8 cellular contexts compared by ENCODE assay signal in genomic region chr6:30626484-30627366, GRCh38. TPM values are rescaled to one million over a fixed set of nuclear protein-coding genes. Genes with fewer than 3 reads are reported as not detected.
A peak's percentile ranks its signal among the peaks of the same experiment; 100 is the strongest.
DNase-seq lines count a peak whose midpoint lies in the region; ATAC-seq, FAIRE-seq and TF ChIP-seq lines count a peak whose summit lies in the region.

Gene ATAT1, plus strand, starts transcription at chr6:30626874.

- TF ChIP-seq CTCF in astrocyte (IDR thresholded peaks at IDR 0.05; ENCODE audit: insufficient read depth, low read depth, low read length) (peak; percentile 30), hepatocyte (IDR thresholded peaks at IDR 0.05; ENCODE audit: poor library complexity) (peak; percentile 46)

- peaks cover 29% of the 10 kb centered on the region for H3K36me3 ChIP-seq in astrocyte (ENCODE audit: insufficient read depth, low read length)
- H3K36me3 ChIP-seq in hepatocyte (replicated peaks; ENCODE audit: insufficient read depth, low read depth): no peaks in the 10 kb centered on the region

- H4K20me1 ChIP-seq in astrocyte (ENCODE audit: insufficient read depth, low read length) (no peaks in the 10 kb centered on the region), hepatocyte (ENCODE audit: insufficient read depth, poor library complexity, severe bottlenecking) (no peaks in the 10 kb centered on the region)

- H3K9ac ChIP-seq in astrocyte (ENCODE audit: low read length): peak within 1 kb of the TSS; percentile 92

- H3K27ac ChIP-seq in astrocyte (ENCODE audit: low read depth, low read length) (peak within 1 kb of the TSS; percentile 86), hepatocyte (peak within 1 kb of the TSS; percentile 95)

- H3K4me1 Mint-ChIP-seq in astrocyte (ENCODE audit: low read depth, unreplicated experiment): peaks cover 15% of the 10 kb centered on the region

- H3K9me3 Mint-ChIP-seq in astrocyte (ENCODE audit: unreplicated experiment): no peaks in the 10 kb centered on the region

- H2AFZ ChIP-seq in astrocyte (ENCODE audit: low read depth, low read length) (peak within 1 kb of the TSS; percentile 95), hepatocyte (peak within 1 kb of the TSS; percentile 59)

- H3K36me3 Mint-ChIP-seq in astrocyte (ENCODE audit: low read depth, unreplicated experiment): peaks cover 18% of the 10 kb centered on the region

- no peak for FAIRE-seq in astrocyte (lab: Jason Lieb, UNC)

- H3K27ac Mint-ChIP-seq in astrocyte (ENCODE audit: unreplicated experiment): peak within 1 kb of the TSS; percentile 93

- peak; percentile 94 for ATAC-seq in HG02610 (IDR thresholded peaks at IDR 0.05; ENCODE audit: unreplicated experiment)

- H3K27me3 ChIP-seq in astrocyte (ENCODE audit: insufficient read depth, low read length) (no peaks in the 10 kb centered on the region), hepatocyte (no peaks in the 10 kb centered on the region)

- H3K9me2 ChIP-seq in hepatocyte (replicated peaks; ENCODE audit: insufficient read depth): no peaks in the 10 kb centered on the region

- DNase-seq in NCI-H1694 (lab: John Stamatoyannopoulos, UW) (peak; percentile 47), T-helper 9 cell (peak; percentile 86), astrocyte (ENCODE audit: low read depth) (peak; percentile 59), hepatocyte (ENCODE audit: low spot score) (peak; percentile 93), retina (peak; percentile 94), cortex of kidney (lab: John Stamatoyannopoulos, UW) (no peak)

- H3K4me2 ChIP-seq in astrocyte (ENCODE audit: low read length) (peak within 1 kb of the TSS; percentile 93), hepatocyte (peak within 1 kb of the TSS; percentile 90)

- H3K79me2 ChIP-seq in astrocyte (ENCODE audit: insufficient read depth, low read length) (peaks cover 24% of the 10 kb centered on the region), hepatocyte (peaks cover 23% of the 10 kb centered on the region)

- H3K4me3 ChIP-seq in GM08714 (ENCODE audit: low read length) (peak within 1 kb of the TSS; percentile 79), astrocyte (ENCODE audit: insufficient read depth, low read depth, low read length) (peak within 1 kb of the TSS; percentile 79), hepatocyte (peak within 1 kb of the TSS; percentile 46)

- H3K9me3 ChIP-seq in astrocyte (ENCODE audit: insufficient read depth, low read depth, low read length) (no peaks in the 10 kb centered on the region), hepatocyte (ENCODE audit: low read depth) (no peaks in the 10 kb centered on the region)

- 6% methylated on average over 28 of the region's 36 CpGs for WGBS in hepatocyte (ENCODE audit: low lambda C conversion rate, missing lambda C conversion rate)

- H3K4me3 Mint-ChIP-seq in astrocyte (ENCODE audit: unreplicated experiment): peak within 1 kb of the TSS; percentile 92

- H3K4me1 ChIP-seq in astrocyte (ENCODE audit: insufficient read depth, low read length) (peaks cover 7% of the 10 kb centered on the region), hepatocyte (ENCODE audit: insufficient read depth) (peaks cover 6% of the 10 kb centered on the region)

- H3K27me3 Mint-ChIP-seq in astrocyte (ENCODE audit: low read depth, unreplicated experiment): no peaks in the 10 kb centered on the region

RNA-seq across cellular contexts. Expression of gene ATAT1, which starts in this region (rescaled TPM):
- total RNA-seq in astrocyte (15.7 and 16.6 TPM in 2 replicates), hepatocyte (6.9 and 7.0 TPM in 2 replicates)
- polyA plus RNA-seq in hepatocyte: 18.3 and 19.7 TPM in 2 replicates
